In the genomic region with DNA sequence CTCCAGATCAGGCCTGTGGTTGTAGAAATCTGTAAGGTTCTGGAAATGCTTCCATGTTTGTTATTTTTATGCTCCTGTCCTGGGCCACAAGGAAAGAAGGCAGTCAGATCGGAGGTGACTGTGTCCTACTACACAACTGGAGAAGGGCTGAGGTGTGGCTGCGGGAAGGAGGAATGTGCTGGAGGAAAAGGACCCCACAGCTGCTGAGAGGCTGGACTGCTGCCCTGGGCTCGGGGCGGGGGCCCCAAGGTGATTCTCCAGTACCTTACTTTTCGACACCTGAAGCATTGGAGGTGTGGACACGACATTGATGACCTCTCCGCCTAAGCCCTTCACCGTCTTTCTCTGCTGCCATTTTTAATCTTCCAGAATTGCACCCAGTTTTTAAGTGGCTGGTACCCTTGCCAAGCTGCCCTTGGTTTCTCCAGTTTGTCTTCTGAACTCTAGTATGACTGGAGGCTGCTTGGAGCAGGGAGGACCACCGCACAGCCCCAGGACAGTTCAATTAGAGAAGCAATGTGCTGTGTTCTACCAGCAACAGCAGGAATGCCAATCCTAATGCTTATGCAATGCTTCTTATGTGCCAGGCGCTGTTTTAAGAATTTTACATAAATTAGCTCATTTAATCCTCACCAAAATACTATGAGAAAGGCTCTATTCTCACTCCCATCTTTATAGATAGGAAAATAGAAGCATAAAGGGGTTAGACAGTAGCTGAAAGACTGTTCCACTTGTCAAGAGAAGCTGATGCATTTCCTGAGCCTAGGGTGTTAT, we compare ENCODE assay signal across 22 cellular contexts. TPM values are rescaled to one million over a fixed set of nuclear protein-coding genes. Genes with fewer than 3 reads are reported as not detected.
DNase-seq lines count a peak whose midpoint lies in the region; ATAC-seq, FAIRE-seq and TF ChIP-seq lines count a peak whose summit lies in the region.
"Had no signal": no experiment of that assay in that cellular context is flagged by ENCODE, and none has a peak within 500 bp of the region (broad histone marks: within the 10 kb centered on the region; RNA-seq: fewer than 3 reads in every experiment).

No MANE protein-coding gene starts in this region.

- H4K20me1 ChIP-seq in SK-N-SH (ENCODE audit: insufficient read depth), result no peaks in the 10 kb centered on the region

- H3K36me3 Mint-ChIP-seq in immature natural killer cell, result no peaks in the 10 kb centered on the region
- H3K36me3 Mint-ChIP-seq: CD14-positive monocyte; naive thymus-derived CD4-positive, alpha-beta T cell had no signal

- TF ChIP-seq POLR2A in vagina (IDR thresholded peaks at IDR 0.05), result no peak

- DNase-seq in SK-N-SH (no peak), brain microvascular endothelial cell (no peak), kidney (peak; percentile 12), vagina (ENCODE audit: extremely low spot score in 2 of 2) (no peak), immature natural killer cell (no peak), NCI-H2196 (lab: John Stamatoyannopoulos, UW; ENCODE audit: unreplicated experiment) (no peak)
- DNase-seq: activated CD4-positive, CD25-positive, alpha-beta regulatory T cell; activated gamma-delta T cell treated with Interleukin-2 at 50 U/mL for 16 hours; DND-41; naive thymus-derived CD4-positive, alpha-beta T cell; NCI-H2029 had no signal

- no peak for ATAC-seq in SK-N-SH treated with all-trans-retinoic acid at 6 μM for 48 hours
- ATAC-seq in GM18867 (IDR thresholded peaks at IDR 0.05; ENCODE audit: unreplicated experiment), result no peak
- ATAC-seq: esophagus mucosa; left lobe of liver; naive thymus-derived CD4-positive, alpha-beta T cell had no signal

- in situ Hi-C loops in brain microvascular endothelial cell (cut with HindIII; ENCODE audit: low pct_ligation_motif_present, low sequenced_read_pairs), result no loop called here

- no peak for TF ChIP-seq EP300 in SK-N-SH (IDR thresholded peaks at IDR 0.05; ENCODE audit: borderline replicate concordance in 1 of 2, low read depth in 1 of 2, low read length in 1 of 2)

- CTCF ChIA-PET in SK-N-SH (lab: Yijun Ruan, JAX), result no interaction called here

- H3F3A ChIP-seq in SK-N-SH (replicated peaks; ENCODE audit: insufficient read depth), result peaks cover 18% of the 10 kb centered on the region

- H3K9ac ChIP-seq in SK-N-SH, result peak overlapping the region; percentile 72
- H3K9ac ChIP-seq in kidney (ENCODE audit: low read length in 2 of 2), result no peak overlapping the region

- H3K4me3 ChIP-seq in SK-N-SH (ENCODE audit: low read depth in 2 of 2, low read length in 1 of 2) (no peak overlapping the region), brain microvascular endothelial cell (ENCODE audit: low read depth, low read length) (no peak overlapping the region), kidney (ENCODE audit: low read length in 2 of 2) (no peak overlapping the region), vagina (no peak overlapping the region)
- H3K4me3 ChIP-seq: ascending aorta, HAP-1, hepatocyte, Peyer's patch had no signal

- peak overlapping the region; percentile 48 for H3K4me2 ChIP-seq in SK-N-SH
- H3K4me2 ChIP-seq: hepatocyte had no signal

- POLR2A ChIA-PET in SK-N-SH (lab: Yijun Ruan, JAX), result interaction anchor here (0.8 kb wide), 1 partner anchor 34 kb away, joined by 3 read pairs; no protein-coding TSS in a partner anchor

- H3K9me3 ChIP-seq in SK-N-SH (no peaks in the 10 kb centered on the region), kidney (ENCODE audit: control insufficient read depth in 1 of 2, low read length in 2 of 2) (no peaks in the 10 kb centered on the region), vagina (no peaks in the 10 kb centered on the region)
- H3K9me3 ChIP-seq: ascending aorta, HAP-1, Peyer's patch had no signal

- WGBS in SK-N-SH (ENCODE audit: low lambda C conversion rate), result 81% methylated on average over 9 of the region's 10 CpGs

- no peaks in the 10 kb centered on the region for H3K9me3 Mint-ChIP-seq in immature natural killer cell

- peaks cover 20 to 24% of the 10 kb centered on the region in 2 donors for H3K4me1 Mint-ChIP-seq in immature natural killer cell

- peak overlapping the region in 1 of 6 donors; percentile 30 for H3K27ac Mint-ChIP-seq in immature natural killer cell

- no peak overlapping the region for H3K4me3 Mint-ChIP-seq in immature natural killer cell
- H3K4me3 Mint-ChIP-seq: CD14-positive monocyte; naive thymus-derived CD4-positive, alpha-beta T cell had no signal

- H3K27me3 Mint-ChIP-seq in immature natural killer cell (ENCODE audit: low read depth in 3 of 3), result peaks cover 5 to 9% (median 5%) of the 10 kb centered on the region in 3 donors

- H3K4me1 ChIP-seq in SK-N-SH (ENCODE audit: control insufficient read depth in 1 of 2, insufficient read depth in 2 of 2, low read depth in 1 of 2, low read length in 1 of 2) (peaks cover 4 to 22% of the 10 kb centered on the region in 2 experiments; a peak in 3 of 4 replicates), kidney (ENCODE audit: control insufficient read depth in 1 of 2, insufficient read depth in 1 of 2, low read depth in 1 of 2, low read length in 2 of 2) (peaks cover 0 to 2% of the 10 kb centered on the region in 2 donors), vagina (peaks cover 18% of the 10 kb centered on the region)
- H3K4me1 ChIP-seq: Peyer's patch had no signal

- no peak for FAIRE-seq in kidney (lab: Jason Lieb, UNC)
- FAIRE-seq: HepG2 had no signal

- H3K27me3 ChIP-seq in SK-N-SH (ENCODE audit: insufficient read depth), result no peaks in the 10 kb centered on the region
- H3K27me3 ChIP-seq in brain microvascular endothelial cell (replicated peaks), result no peaks in the 10 kb centered on the region
- H3K27me3 ChIP-seq in vagina, result no peaks in the 10 kb centered on the region
- H3K27me3 ChIP-seq: ascending aorta, Peyer's patch had no signal

- H3K9me2 ChIP-seq in SK-N-SH, result no peaks in the 10 kb centered on the region

- H3K36me3 ChIP-seq in SK-N-SH (replicated peaks in 1 of 2; ENCODE audit: control insufficient read depth in 1 of 2, insufficient read depth in 2 of 2, low read length in 1 of 2) (no peaks in the 10 kb centered on the region), brain microvascular endothelial cell (replicated peaks) (no peaks in the 10 kb centered on the region), kidney (ENCODE audit: control insufficient read depth in 1 of 2, insufficient read depth in 2 of 2, low read length in 2 of 2) (no peaks in the 10 kb centered on the region), vagina (no peaks in the 10 kb centered on the region)
- H3K36me3 ChIP-seq: ascending aorta, HAP-1, Peyer's patch had no signal

- H2AFZ ChIP-seq in SK-N-SH (ENCODE audit: low read depth), result no peak overlapping the region; the same call in 1 of the 2 replicates
- H2AFZ ChIP-seq: hepatocyte had no signal

- intact Hi-C loops in kidney (cut with DNase I), result no loop called here
- intact Hi-C loops in vagina (cut with DNase I), result no loop called here

- peak overlapping the region in 1 of 2 experiments; percentile 98; a peak in 2 of 4 replicates for H3K27ac ChIP-seq in SK-N-SH (ENCODE audit: low read depth in 2 of 2, low read length in 1 of 2)
- peak overlapping the region; percentile 85 for H3K27ac ChIP-seq in brain microvascular endothelial cell
- H3K27ac ChIP-seq in kidney (ENCODE audit: low read depth in 2 of 2, low read length in 2 of 2), result no peak overlapping the region
- H3K27ac ChIP-seq in vagina, result peak overlapping the region; percentile 2
- H3K27ac ChIP-seq: 22Rv1, hepatocyte, Peyer's patch had no signal

- H3K79me2 ChIP-seq in SK-N-SH (ENCODE audit: insufficient read depth), result no peaks in the 10 kb centered on the region
- H3K79me2 ChIP-seq: hepatocyte had no signal

- no peak for TF ChIP-seq RAD21 in SK-N-SH (IDR thresholded peaks at IDR 0.05; ENCODE audit: low read length)

- TF ChIP-seq CTCF in SK-N-SH (IDR thresholded peaks at IDR 0.05) (no peak), brain microvascular endothelial cell (IDR thresholded peaks at IDR 0.05; ENCODE audit: low read depth, low read length, missing control alignments) (no peak), kidney (IDR thresholded peaks at IDR 0.05; ENCODE audit: borderline replicate concordance, extremely low read depth, insufficient read depth) (no peak), vagina (IDR thresholded peaks at IDR 0.05) (no peak)

TF ChIP-seq in SK-N-SH, 30 proteins besides CTCF, POLR2A, EP300 and RAD21:
- no peak for TF ChIP-seq POLR2AphosphoS5 (IDR thresholded peaks at IDR 0.05; ENCODE audit: low read depth, low read length)

TF ChIP-seq in SK-N-SH treated with all-trans-retinoic acid at 6 μM for 48 hours, 23 proteins besides CTCF, POLR2A, EP300 and RAD21 (continues in another document):
- no peak for TF ChIP-seq ZC3H10 (CRISPR knock-in tag; IDR thresholded peaks at IDR 0.05)
- no peak for TF ChIP-seq OSR1 (CRISPR knock-in tag; IDR thresholded peaks at IDR 0.05)
- no peak for TF ChIP-seq ZNF70 (CRISPR knock-in tag; IDR thresholded peaks at IDR 0.05)
- no peak for TF ChIP-seq RARB (CRISPR knock-in tag; IDR thresholded peaks at IDR 0.05)
- TF ChIP-seq BACH2 (CRISPR knock-in tag; IDR thresholded peaks at IDR 0.05; ENCODE audit: borderline replicate concordance), result no peak
- TF ChIP-seq ZFP30 (CRISPR knock-in tag; IDR thresholded peaks at IDR 0.05), result no peak
- no peak for TF ChIP-seq PPARA (CRISPR knock-in tag; IDR thresholded peaks at IDR 0.05; ENCODE audit: borderline replicate concordance)
- no peak for TF ChIP-seq SNAI2 (CRISPR knock-in tag; IDR thresholded peaks at IDR 0.05)
- TF ChIP-seq ZFP3 (CRISPR knock-in tag; IDR thresholded peaks at IDR 0.05), result no peak

RNA-seq across cellular contexts. Expression of gene ANKRD33B, which starts 13.5 kb away (rescaled TPM):
- 1.8 and 1.9 TPM in 2 replicates for polyA plus RNA-seq in SK-N-SH (2012; rRNA removed)
- 1.2 and 1.7 TPM in 2 replicates for polyA plus RNA-seq in SK-N-SH (2012; cell fraction: cytosol; rRNA removed)
- polyA plus RNA-seq in SK-N-SH (2012; cell fraction: nucleus; rRNA removed), result 4.3 and 7.0 TPM in 2 replicates
- 20.3 TPM for total RNA-seq in kidney
- polyA plus RNA-seq in kidney (ENCODE audit: insufficient read depth, low read depth, low replicate concordance), result 4.8 TPM
- total RNA-seq in vagina, result 14.2 TPM
- polyA plus RNA-seq in immature natural killer cell, result under 1 TPM in 2 of 3 donors, not detected in 1; 0.13 to 0.15 TPM
- polyA plus RNA-seq: CD14-positive monocyte, HepG2 had no signal

Comparison
In these comparisons a context has a peak if more than half of its experiments do, and no peak if none do; other contexts are left out.
1. H3K27ac ChIP-seq: peak in brain microvascular endothelial cell (single experiment) and vagina (single experiment); none in kidney (0 of 2).